ENCODE assay signal across 1 cellular context in genomic region chr5:33969572-33970452, GRCh38.
TF ChIP-seq lines count a peak whose summit lies in the region.

No MANE protein-coding gene starts in this region.

TF ChIP-seq in H1, 55 proteins besides CTCF, POLR2A, EP300 and RAD21:
- TF ChIP-seq SAP30 (IDR thresholded peaks at IDR 0.05; ENCODE audit: insufficient read depth, insufficient replicate concordance, low read length) (no peak), SIRT6 (IDR thresholded peaks at IDR 0.05; ENCODE audit: low read length) (no peak), ATF3 (IDR thresholded peaks at IDR 0.05; ENCODE audit: insufficient read depth, low read depth, low read length) (no peak), SIN3A (conservative IDR thresholded peaks at IDR 0.05 in 1 of 2, IDR thresholded peaks at IDR 0.05 in 1 of 2; ENCODE audit: low read depth in 1 of 2, low read length in 2 of 2) (0 out of 4 replicates have a peak, but pooled peaks of 1 of the 2 experiments have one; percentile 30)
